8 cellular contexts compared by ENCODE assay signal in the genomic region with DNA sequence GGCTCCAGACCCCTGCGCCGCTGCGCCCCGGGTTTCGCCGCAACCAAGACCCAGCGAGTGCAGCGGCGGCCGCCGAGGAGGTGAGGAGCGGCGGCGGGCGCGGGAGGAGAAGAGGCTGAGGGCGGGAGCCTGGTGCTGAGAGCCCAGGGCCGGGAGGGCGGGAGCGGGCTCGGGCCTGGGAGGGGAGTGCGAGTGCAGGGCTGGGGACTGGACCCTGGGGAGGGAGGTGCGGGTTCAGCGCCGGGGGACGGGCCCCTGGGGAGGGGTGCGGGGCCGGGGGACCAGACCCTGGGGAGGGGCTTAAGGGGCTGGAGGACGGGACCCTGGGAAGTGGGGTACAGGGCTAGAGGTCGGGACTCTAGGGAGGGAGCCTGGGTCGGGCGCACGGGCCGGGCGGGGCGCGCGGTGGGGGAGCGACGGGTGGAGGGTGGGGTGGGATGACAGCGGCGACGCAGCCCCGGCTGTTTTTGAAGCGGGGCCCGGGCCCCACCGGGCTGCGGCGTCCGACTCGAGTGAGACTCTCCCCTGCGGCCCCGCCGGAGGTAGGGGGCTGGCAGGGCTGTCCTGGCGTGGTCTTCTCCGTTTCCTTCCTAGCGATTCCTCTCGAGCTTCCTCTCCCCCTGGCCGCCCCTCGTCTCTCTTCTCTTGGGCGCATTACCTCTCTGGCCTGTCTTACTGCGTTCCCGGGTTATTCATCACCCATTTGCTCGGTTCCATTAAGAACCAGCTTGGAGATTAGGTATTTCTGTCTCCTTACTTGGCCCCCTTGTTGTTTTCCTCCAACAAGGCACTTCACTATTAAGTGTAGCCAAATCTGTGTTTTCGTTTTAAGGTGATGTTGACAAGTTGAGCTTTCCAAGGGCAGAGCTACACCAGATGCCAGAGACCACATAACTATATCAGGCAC. TPM values are rescaled to one million over a fixed set of nuclear protein-coding genes. Genes with fewer than 3 reads are reported as not detected.
DNase-seq lines count a peak whose midpoint lies in the region; ATAC-seq, FAIRE-seq and TF ChIP-seq lines count a peak whose summit lies in the region.

No MANE protein-coding gene starts in this region.

- H3K9ac ChIP-seq in keratinocyte (ENCODE audit: control insufficient read depth, extremely low read depth, insufficient read depth, low read length): peak overlapping the region; percentile 97

- peak; percentile 34 for ATAC-seq in HG02970 (IDR thresholded peaks at IDR 0.05; ENCODE audit: low FRiP score, unreplicated experiment)
- peak; percentile 21 to 37 (median 32) for ATAC-seq in T-cell (replicated peaks in 1 of 4)

- H3K27me3 Mint-ChIP-seq in T-cell: no peaks in the 10 kb centered on the region

- H3K27me3 ChIP-seq in breast epithelium (no peaks in the 10 kb centered on the region), keratinocyte (ENCODE audit: control insufficient read depth, extremely low read depth, insufficient read depth, low read length) (no peaks in the 10 kb centered on the region)

- no peaks in the 10 kb centered on the region for H3K9me3 Mint-ChIP-seq in T-cell

- intact Hi-C loops in breast epithelium (cut with DNase I; ENCODE audit: low total_unique reads): loop anchor here (10.0 kb wide), 1 partner anchor 70 kb away; no protein-coding TSS in a partner anchor

- H3K36me3 Mint-ChIP-seq in T-cell: peaks cover 21% of the 10 kb centered on the region

- no peak for TF ChIP-seq CTCF in breast epithelium (IDR thresholded peaks at IDR 0.05)
- TF ChIP-seq CTCF in keratinocyte (optimal IDR thresholded peaks at IDR 0.05 in 1 of 3, IDR thresholded peaks at IDR 0.05 in 1 of 3, conservative IDR thresholded peaks at IDR 0.05 in 1 of 3; ENCODE audit: extremely low read depth in 1 of 3, insufficient read depth in 2 of 3, low read length in 3 of 3): no peak

- H3K36me3 ChIP-seq in breast epithelium (no peaks in the 10 kb centered on the region), keratinocyte (ENCODE audit: control insufficient read depth in 2 of 2, extremely low read depth in 1 of 2, insufficient read depth in 2 of 2, low read length in 2 of 2) (peaks cover 7 to 14% of the 10 kb centered on the region in 2 experiments)

- peaks cover 60 to 69% (median 60%) of the 10 kb centered on the region in 3 donors for H3K4me1 Mint-ChIP-seq in T-cell

- peak overlapping the region; percentile 93 to 97 (median 94) for H3K4me3 Mint-ChIP-seq in T-cell

- H3K4me1 ChIP-seq in breast epithelium (no peaks in the 10 kb centered on the region), keratinocyte (ENCODE audit: control insufficient read depth, extremely low read depth, insufficient read depth, low read length) (peaks cover 25% of the 10 kb centered on the region)

- peaks cover 82% of the 10 kb centered on the region for H3K79me2 ChIP-seq in keratinocyte (ENCODE audit: control insufficient read depth, insufficient read depth, low read length)

- peak overlapping the region; percentile 88 for H3K4me2 ChIP-seq in keratinocyte (ENCODE audit: control insufficient read depth, extremely low read depth, insufficient read depth, low read depth, low read length)

- no peak for FAIRE-seq in keratinocyte (lab: Jason Lieb, UNC)

- dilution Hi-C loops in keratinocyte (cut with MboI; ENCODE audit: extremely low pct_ligation_motif_present, low sequenced_read_pairs): no loop called here

- POLR2A ChIA-PET in T-cell (lab: Charles Lee): interaction anchor here (0.9 to 1.7 kb wide), 4 partner anchors 9 to 27 kb away, joined by 4 to 11 read pairs (median 8); no protein-coding TSS in a partner anchor

- H4K20me1 ChIP-seq in keratinocyte (ENCODE audit: control insufficient read depth, extremely low read depth, insufficient read depth, low read length): peaks cover 4% of the 10 kb centered on the region

- DNase-seq in NCI-H146 (lab: John Stamatoyannopoulos, UW): peak; percentile 42
- DNase-seq in NCI-H146 treated with DMSO at 0.1 percent for 48 hours (lab: John Stamatoyannopoulos, UW; ENCODE audit: unreplicated experiment): no peak
- peak in 27 of 34 experiments; percentile 5 to 50 (median 27) for DNase-seq in T-cell
- DNase-seq in breast epithelium (ENCODE audit: low spot score in 2 of 2): no peak
- DNase-seq in keratinocyte (ENCODE audit: low read depth, low spot score): no peak
- DNase-seq in stimulated activated CD4-positive, alpha-beta T cell treated with anti-CD3 and anti-CD28 coated beads, Interleukin-4, amount 100 ng/mL, for 1 hour: peak; percentile 52
- DNase-seq in COR-L47 (lab: John Stamatoyannopoulos, UW): no peak

- peak overlapping the region; percentile 74 for H2AFZ ChIP-seq in keratinocyte (ENCODE audit: control insufficient read depth, low read length)

- H3K9me1 ChIP-seq in keratinocyte (ENCODE audit: control insufficient read depth, extremely low read depth, insufficient read depth, low read length): no peaks in the 10 kb centered on the region

- peak overlapping the region; percentile 75 to 89 for H3K27ac ChIP-seq in breast epithelium
- peak overlapping the region; percentile 79 for H3K27ac ChIP-seq in keratinocyte (ENCODE audit: control insufficient read depth, insufficient read depth, low read length)

- CTCF ChIA-PET in T-cell (lab: Charles Lee): interaction anchor here in 1 of 2 donors (1.1 to 1.6 kb wide), 2 partner anchors 8 to 9 kb away, joined by 4 to 19 read pairs; no protein-coding TSS in a partner anchor

- TF ChIP-seq POLR2A in breast epithelium (IDR thresholded peaks at IDR 0.05): no peak

- H3K4me3 ChIP-seq in breast epithelium (peak overlapping the region; percentile 93 to 99 (median 96)), keratinocyte (ENCODE audit: control insufficient read depth in 2 of 3, extremely low read depth in 1 of 3, insufficient read depth in 2 of 3, low read depth in 1 of 3, low read length in 3 of 3) (peak overlapping the region; percentile 72 to 98 (median 95))

- H3K9me3 ChIP-seq in breast epithelium (no peaks in the 10 kb centered on the region), keratinocyte (ENCODE audit: control insufficient read depth, low read depth, low read length) (no peaks in the 10 kb centered on the region)

- peak overlapping the region; percentile 90 to 92 for H3K27ac Mint-ChIP-seq in T-cell

RNA-seq across cellular contexts. Expression of a gene that starts 0.7 kb away (rescaled TPM):
- total RNA-seq in T-cell: 100 to 1,000 TPM in 4 of 5 donors, 10 to 100 TPM in 1; 97.0 to 151 (median 126) TPM
- total RNA-seq in breast epithelium: 10 to 100 TPM; 40.6 to 53.9 (median 49.2) TPM
- 21.0 to 36.2 TPM (median 28.1 TPM) in 3 replicates for polyA plus RNA-seq in keratinocyte
- polyA plus RNA-seq in keratinocyte (2011; ENCODE audit: low read depth): 88.9 TPM
- 10.5 and 16.6 TPM in 2 replicates for polyA plus RNA-seq in keratinocyte (2011; cell fraction: cytosol; rRNA removed)
- polyA plus RNA-seq in keratinocyte (2011; cell fraction: nucleus; rRNA removed): 24.8 and 26.7 TPM in 2 replicates
- polyA plus RNA-seq in keratinocyte (2012; ENCODE audit: low replicate concordance): 37.9 and 38.7 TPM in 2 replicates
- 20.0 to 43.6 TPM (median 34.1 TPM) in 3 replicates for polyA minus RNA-seq in keratinocyte
- 9.2 TPM for polyA minus RNA-seq in keratinocyte (2011; cell fraction: cytosol; rRNA and poly(A)+ RNA removed)
- polyA minus RNA-seq in keratinocyte (2011; cell fraction: nucleus; rRNA and poly(A)+ RNA removed): 16.6 and 22.3 TPM in 2 replicates

Comparison
In these comparisons a context has a peak if more than half of its experiments do, and no peak if none do; other contexts are left out.
1. DNase-seq: peak in NCI-H146 (single experiment), T-cell (27 of 34) and stimulated activated CD4-positive, alpha-beta T cell treated with anti-CD3 and anti-CD28 coated beads, Interleukin-4, amount 100 ng/mL, for 1 hour (single experiment); none in NCI-H146 treated with DMSO at 0.1 percent for 48 hours (single experiment), breast epithelium (0 of 2), keratinocyte (single experiment) and COR-L47 (single experiment).